In genomic region chr7:28570113-28570969, GRCh38 we compare ENCODE assay signal across 9 cellular contexts.
DNase-seq lines count a peak whose midpoint lies in the region; ATAC-seq and TF ChIP-seq lines count a peak whose summit lies in the region.
"Had no signal": no experiment of that assay in that cellular context is flagged by ENCODE, and none has a peak within 500 bp of the region (broad histone marks: within the 10 kb centered on the region; RNA-seq: fewer than 3 reads in every experiment).

No MANE protein-coding gene starts in this region.

- peak overlapping the region; percentile 29 for H3K27ac Mint-ChIP-seq in chondrocyte (ENCODE audit: unreplicated experiment)

- TF ChIP-seq CTCF in GM12865 (IDR thresholded peaks at IDR 0.05; ENCODE audit: insufficient read depth, low read depth, low read length, missing control alignments), result no peak
- no peak for TF ChIP-seq CTCF in chondrocyte (IDR thresholded peaks at IDR 0.05)

- peak; percentile 79 for DNase-seq in GM12865 (ENCODE audit: low read depth)
- DNase-seq in chondrocyte (ENCODE audit: low spot score), result no peak
- no peak for DNase-seq in NCI-H1694 treated with DMSO at 0.1 percent for 48 hours (lab: John Stamatoyannopoulos, UW)
- no peak for DNase-seq in stimulated activated naive CD4-positive, alpha-beta T cell (lab: John Stamatoyannopoulos, UW)
- no peak for DNase-seq in NCI-H1930 (lab: John Stamatoyannopoulos, UW)
- no peak for DNase-seq in dermis blood vessel endothelial cell
- DNase-seq: NCI-H1092 treated with DMSO at 0.1 percent for 48 hours had no signal

- no peaks in the 10 kb centered on the region for H3K9me3 Mint-ChIP-seq in chondrocyte (ENCODE audit: low read depth)

- no peaks in the 10 kb centered on the region for H3K36me3 Mint-ChIP-seq in chondrocyte (ENCODE audit: low read depth)

- peaks cover 43% of the 10 kb centered on the region for H3K4me1 Mint-ChIP-seq in chondrocyte (ENCODE audit: low read depth)

- peaks cover 2% of the 10 kb centered on the region for H3K27me3 Mint-ChIP-seq in chondrocyte (ENCODE audit: low read depth)

- peak overlapping the region; percentile 58 for H3K4me3 ChIP-seq in GM12865 (ENCODE audit: low read depth, low read length)

- no peak overlapping the region for H3K4me3 Mint-ChIP-seq in chondrocyte (ENCODE audit: unreplicated experiment)

- ATAC-seq in GM21423 (IDR thresholded peaks at IDR 0.05; ENCODE audit: unreplicated experiment) (peak; percentile 84), HG03135 (IDR thresholded peaks at IDR 0.05; ENCODE audit: unreplicated experiment) (peak; percentile 81)
